In genomic region chr2:147888665-147889064, GRCh38 we compare ENCODE assay signal across 19 cellular contexts. TPM values are rescaled to one million over a fixed set of nuclear protein-coding genes. Genes with fewer than 3 reads are reported as not detected.
A peak's percentile ranks its signal among the peaks of the same experiment; 100 is the strongest.
DNase-seq lines count a peak whose midpoint lies in the region; ATAC-seq and TF ChIP-seq lines count a peak whose summit lies in the region.
"Had no signal": no experiment of that assay in that cellular context is flagged by ENCODE, and none has a peak within 500 bp of the region (broad histone marks: within the 10 kb centered on the region; RNA-seq: fewer than 3 reads in every experiment).

No MANE protein-coding gene starts in this region.

- peaks cover 14% of the 10 kb centered on the region for H3K4me1 ChIP-seq in CD8-positive, alpha-beta memory T cell (ENCODE audit: insufficient read depth, low read length)
- peaks cover 0 to 35% (median 17%) of the 10 kb centered on the region in 9 donors for H3K4me1 ChIP-seq in heart right ventricle
- H3K4me1 ChIP-seq: testis had no signal

- H3K4me3 ChIP-seq in GM06990 (replicated peaks; ENCODE audit: low read depth, low read length) (no peak overlapping the region), heart right ventricle (no peak overlapping the region)
- H3K4me3 ChIP-seq in CD8-positive, alpha-beta memory T cell (ENCODE audit: low read length): no peak overlapping the region
- H3K4me3 ChIP-seq: PC-9, right lobe of liver, testis had no signal

- intact Hi-C loops in heart right ventricle (cut with DNase I): no loop called here

- TF ChIP-seq CTCF in GM06990 (IDR thresholded peaks at IDR 0.05; ENCODE audit: insufficient read depth, low read length, poor library complexity, severe bottlenecking) (no peak), heart right ventricle (IDR thresholded peaks at IDR 0.05) (no peak)

- POLR2A ChIA-PET in CD8-positive, alpha-beta memory T cell (lab: Charles Lee): no interaction called here

- no peaks in the 10 kb centered on the region for H3K9me3 ChIP-seq in CD8-positive, alpha-beta memory T cell (ENCODE audit: low read length)
- no peaks in the 10 kb centered on the region for H3K9me3 ChIP-seq in heart right ventricle
- H3K9me3 ChIP-seq: right lobe of liver, testis had no signal

- no peaks in the 10 kb centered on the region for H3K27me3 Mint-ChIP-seq in CD8-positive, alpha-beta memory T cell

- no peak overlapping the region for H3K4me3 Mint-ChIP-seq in CD8-positive, alpha-beta memory T cell
- H3K4me3 Mint-ChIP-seq: CD4-positive, CD25-positive, alpha-beta regulatory T cell had no signal

- H3K36me3 Mint-ChIP-seq in CD8-positive, alpha-beta memory T cell: peaks cover 0 to 4% (median under 1%) of the 10 kb centered on the region in 3 donors
- H3K36me3 Mint-ChIP-seq: CD4-positive, CD25-positive, alpha-beta regulatory T cell had no signal

- peak; percentile 82 for ATAC-seq in GM19351 (IDR thresholded peaks at IDR 0.05; ENCODE audit: unreplicated experiment)
- peak; percentile 70 for ATAC-seq in HG02571 (IDR thresholded peaks at IDR 0.05; ENCODE audit: unreplicated experiment)
- peak; percentile 71 for ATAC-seq in HG03432 (IDR thresholded peaks at IDR 0.05; ENCODE audit: unreplicated experiment)
- ATAC-seq in heart right ventricle: no peak
- ATAC-seq: SK-N-SH treated with all-trans-retinoic acid at 6 μM for 48 hours had no signal

- H3K27me3 ChIP-seq in GM06990 (replicated peaks; ENCODE audit: control insufficient read depth, insufficient read depth, low read length) (no peaks in the 10 kb centered on the region), heart right ventricle (no peaks in the 10 kb centered on the region)
- H3K27me3 ChIP-seq in CD8-positive, alpha-beta memory T cell (ENCODE audit: insufficient read depth, low read length, poor library complexity, severe bottlenecking): no peaks in the 10 kb centered on the region
- H3K27me3 ChIP-seq: right lobe of liver, testis had no signal

- 52 to 74% methylated on average over 3 of the region's 3 CpGs for WGBS in heart right ventricle, 2 donors

- no peaks in the 10 kb centered on the region for H3K36me3 ChIP-seq in GM06990 (ENCODE audit: control insufficient read depth, insufficient read depth, low read length)
- H3K36me3 ChIP-seq in CD8-positive, alpha-beta memory T cell (ENCODE audit: insufficient read depth, low read length): no peaks in the 10 kb centered on the region
- H3K36me3 ChIP-seq in heart right ventricle: no peaks in the 10 kb centered on the region
- H3K36me3 ChIP-seq: right lobe of liver had no signal

- H3K27ac ChIP-seq in CD8-positive, alpha-beta memory T cell (ENCODE audit: low read depth, low read length): no peak overlapping the region
- H3K27ac ChIP-seq in heart right ventricle: no peak overlapping the region
- H3K27ac ChIP-seq: epithelial cell of prostate, PC-9, right lobe of liver, testis had no signal

- H3K9me3 Mint-ChIP-seq in CD8-positive, alpha-beta memory T cell: no peaks in the 10 kb centered on the region

- DNase-seq in GM06990 (ENCODE audit: extremely low read depth, insufficient read length) (peak; percentile 6), SIG-M5 (lab: John Stamatoyannopoulos, UW) (no peak), heart right ventricle (no peak)
- no peak for DNase-seq in CD8-positive, alpha-beta memory T cell
- no peak for DNase-seq in activated CD8-positive, alpha-beta memory T cell treated with anti-CD3 and anti-CD28 coated beads for 24 hours
- DNase-seq: CD4-positive, CD25-positive, alpha-beta regulatory T cell; EL; glutamatergic neuron; NCI-H2029; NCI-H510A treated with DMSO at 0.1 percent for 48 hours; PC-9; right lobe of liver; stimulated activated CD4-positive, alpha-beta T cell treated with anti-CD3 and anti-CD28 coated beads, Interleukin-1b, Interleukin-23, amount 100 ng/mL, for 48 hours; testis had no signal

- H3K4me1 Mint-ChIP-seq in CD8-positive, alpha-beta memory T cell: peaks cover 6 to 22% (median 15%) of the 10 kb centered on the region in 3 donors

- CTCF ChIA-PET in CD8-positive, alpha-beta memory T cell (lab: Charles Lee): no interaction called here

- H3K27ac Mint-ChIP-seq in CD8-positive, alpha-beta memory T cell: no peak overlapping the region
- H3K27ac Mint-ChIP-seq: CD4-positive, CD25-positive, alpha-beta regulatory T cell had no signal

RNA-seq across cellular contexts. Expression of gene ACVR2A, which starts 43.8 kb away (rescaled TPM):
- 1 to 10 TPM; 1.4 to 2.5 TPM for total RNA-seq in CD8-positive, alpha-beta memory T cell
- 3.2 TPM for polyA plus RNA-seq in CD8-positive, alpha-beta memory T cell
- 10 to 100 TPM in 9 of 10 donors, 1 to 10 TPM in 1; 9.2 to 14.4 (median 11.4) TPM for total RNA-seq in heart right ventricle
- 1 to 10 TPM; 2.7 to 5.6 TPM for polyA plus RNA-seq in heart right ventricle

Comparison
In these comparisons a context has a peak if more than half of its experiments do, and no peak if none do; other contexts are left out.
1. ATAC-seq: peak in GM19351 (single experiment), HG02571 (single experiment) and HG03432 (single experiment); none in heart right ventricle (0 of 8).